Comparison of ENCODE assay signal across 9 cellular contexts in genomic region chr5:160470437-160471341, GRCh38. TPM values are rescaled to one million over a fixed set of nuclear protein-coding genes. Genes with fewer than 3 reads are reported as not detected.
A peak's percentile ranks its signal among the peaks of the same experiment; 100 is the strongest.
DNase-seq lines count a peak whose midpoint lies in the region; ATAC-seq, FAIRE-seq and TF ChIP-seq lines count a peak whose summit lies in the region.
"Had no signal": no experiment of that assay in that cellular context is flagged by ENCODE, and none has a peak within 500 bp of the region (broad histone marks: within the 10 kb centered on the region; RNA-seq: fewer than 3 reads in every experiment).

No MANE protein-coding gene starts in this region.

- no peak for TF ChIP-seq CTCF in OCI-LY7 (conservative IDR thresholded peaks at IDR 0.05; ENCODE audit: low read length)
- TF ChIP-seq CTCF in coronary artery (IDR thresholded peaks at IDR 0.05) = no peak

- H3K27ac ChIP-seq in OCI-LY7 (ENCODE audit: low read depth, low read length, poor library complexity, severe bottlenecking) (peak overlapping the region; percentile 16), coronary artery (peak overlapping the region in 1 of 2 donors; percentile 39)
- H3K27ac ChIP-seq: dorsolateral prefrontal cortex had no signal

- H3K9me2 ChIP-seq in OCI-LY7 (ENCODE audit: insufficient read depth, low read length) = no peaks in the 10 kb centered on the region

- BruUV-seq in OCI-LY7 (replicated peaks; lab: Mats Ljungman, UMichigan) = no TSS peak

- ATAC-seq in sciatic nerve = peak; percentile 64

- peak; percentile 77 for TF ChIP-seq POLR2A in GM12892 (IDR thresholded peaks at IDR 0.05; ENCODE audit: low read depth, low read length)

- H3K4me3 ChIP-seq in OCI-LY7 (ENCODE audit: low read depth, low read length, poor library complexity, severe bottlenecking) (peak overlapping the region; percentile 68), coronary artery (peak overlapping the region; percentile 6)

- H3K4me1 ChIP-seq in OCI-LY7 (ENCODE audit: insufficient read depth, low read length, poor library complexity, severe bottlenecking) = peaks cover 72% of the 10 kb centered on the region

- no peaks in the 10 kb centered on the region for H3K36me3 ChIP-seq in OCI-LY7 (ENCODE audit: insufficient read depth, low read length)

- CTCF ChIA-PET in OCI-LY7 (lab: Charles Lee; ENCODE audit: unreplicated experiment) = no interaction called here

- H3K79me2 ChIP-seq in OCI-LY7 (ENCODE audit: insufficient read depth, low read depth, low read length) = peaks cover 42% of the 10 kb centered on the region; the same call in 1 of the 2 replicates

- intact Hi-C loops in OCI-LY7 (cut with micrococcal nuclease; ENCODE audit: unreplicated experiment) (no loop called here), sciatic nerve (cut with DNase I) (no loop called here)

- no peaks in the 10 kb centered on the region for H4K20me1 ChIP-seq in OCI-LY7 (ENCODE audit: insufficient read depth, low read length)

- no peak for DNase-seq in GM12892 (ENCODE audit: insufficient read length)
- DNase-seq in OCI-LY7 (ENCODE audit: low spot score) = peak; percentile 27
- DNase-seq in coronary artery (ENCODE audit: low spot score) = no peak
- DNase-seq in sciatic nerve (ENCODE audit: low spot score) = no peak
- DNase-seq in UCSD-AML1 (lab: John Stamatoyannopoulos, UW; ENCODE audit: unreplicated experiment) = no peak
- no peak for DNase-seq in occipital lobe (lab: John Stamatoyannopoulos, UW)
- no peak for DNase-seq in stimulated activated CD8-positive, alpha-beta memory T cell treated with anti-CD3 and anti-CD28 coated beads, Interleukin-4, amount 100 ng/mL, for 48 hours
- DNase-seq: dorsolateral prefrontal cortex had no signal

- H3K4me2 ChIP-seq in OCI-LY7 (ENCODE audit: low read length) = peak overlapping the region; percentile 93

- H3K9me3 ChIP-seq in OCI-LY7 (ENCODE audit: low read length) = no peaks in the 10 kb centered on the region

- POLR2A ChIA-PET in OCI-LY7 (lab: Charles Lee) = interaction anchor here (0.5 to 1.9 kb wide), 8 partner anchors 11 to 1730 kb away, joined by 3 to 7 read pairs (median 4); partner anchors contain the start of gene SLU7

- FAIRE-seq in GM12892 (lab: Jason Lieb, UNC) = peak; percentile 84
- FAIRE-seq: HTR-8/SVneo had no signal

- peak overlapping the region; percentile 62 for H2AFZ ChIP-seq in OCI-LY7 (ENCODE audit: low read length)

RNA-seq across cellular contexts. Expression of gene PTTG1, which starts 49.0 kb away (rescaled TPM):
- polyA plus RNA-seq in GM12892 (2012; ENCODE audit: missing spikeins) = 184 TPM
- 420 and 480 TPM in 2 replicates for total RNA-seq in OCI-LY7 (2014; rRNA removed; shearing (Covaris generic))
- total RNA-seq in OCI-LY7 (2022) = 340 and 428 TPM in 2 replicates
- total RNA-seq in sciatic nerve = 3.0 TPM
- 10.8 TPM for total RNA-seq in occipital lobe

RNA-seq across cellular contexts. Expression of gene SLU7, which starts 51.8 kb away (rescaled TPM):
- 53.8 TPM for polyA plus RNA-seq in GM12892 (2012; ENCODE audit: missing spikeins)
- 32.2 and 59.7 TPM in 2 replicates for total RNA-seq in OCI-LY7 (2014; rRNA removed; shearing (Covaris generic))
- total RNA-seq in OCI-LY7 (2022) (46.2 and 55.4 TPM in 2 replicates), sciatic nerve (60.7 TPM), occipital lobe (46.3 TPM)

Comparison
In these comparisons a context has a peak if more than half of its experiments do, and no peak if none do; other contexts are left out.
1. RNA of gene PTTG1, which starts 49.0 kb away (total RNA-seq): 340 to 480 TPM in OCI-LY7; 10.8 TPM in occipital lobe (single experiment) and 3.0 TPM in sciatic nerve (single experiment); every median in the first group is over 10 times any median in the second.